Comparison of ENCODE assay signal across 24 cellular contexts in genomic region chr20:24185801-24186200, GRCh38.
"Had no signal": no experiment of that assay in that cellular context is flagged by ENCODE, and none has a peak within 500 bp of the region (broad histone marks: within the 10 kb centered on the region; RNA-seq: fewer than 3 reads in every experiment).

No MANE protein-coding gene starts in this region.

- H3K9me3 ChIP-seq: SJCRH30 had no signal

- H3K4me1 ChIP-seq: SJCRH30 had no signal

- H3K27ac ChIP-seq: brain microvascular endothelial cell, SJCRH30, SK-N-MC, WERI-Rb-1 had no signal

- H3K4me3 ChIP-seq: SJCRH30, SK-N-MC had no signal

- DNase-seq: activated CD4-positive, alpha-beta T cell treated with anti-CD3 and anti-CD28 coated beads, Interleukin-2, amount 50 U/mL, for 4 hours; activated CD8-positive, alpha-beta T cell treated with anti-CD3 and anti-CD28 coated beads for 36 hours; activated effector memory CD4-positive, alpha-beta T cell treated with anti-CD3 and anti-CD28 coated beads, Interleukin-2, amount 50 U/mL, for 16 hours; activated naive CD4-positive, alpha-beta T cell; activated naive CD4-positive, alpha-beta T cell treated with anti-CD3 and anti-CD28 coated beads, Interleukin-2, amount 50 U/mL, for 16 hours; activated naive CD8-positive, alpha-beta T cell treated with anti-CD3 and anti-CD28 coated beads for 36 hours; activated T-cell treated with anti-CD3 and anti-CD28 coated beads, Interleukin-2, amount 50 U/mL, for 1 hour; activated T-cell treated with anti-CD3 and anti-CD28 coated beads, Interleukin-2, amount 50 U/mL, for 72 hours; amniotic stem cell; aorta; brain microvascular endothelial cell; central memory CD4-positive, alpha-beta T cell; NCI-H1092; NCI-H1436 treated with DMSO at 0.1 percent for 48 hours; NCI-H1694 treated with DMSO at 0.1 percent for 48 hours; NCI-H2029; NCI-H345; NCI-H524 treated with DMSO at 0.1 percent for 48 hours; Right ventricle myocardium superior; SJCRH30; T1000; WERI-Rb-1 had no signal

- H3K27me3 ChIP-seq: brain microvascular endothelial cell had no signal

- ATAC-seq: activated CD8-positive, alpha-beta T cell treated with anti-CD3 and anti-CD28 coated beads for 36 hours; activated T-cell treated with anti-CD3 and anti-CD28 coated beads, Interleukin-2, amount 50 U/mL, for 72 hours; activated T-helper 17 cell treated with anti-CD3 and anti-CD28 coated beads, Interleukin-2, amount 50 U/mL, for 72 hours had no signal

- H3K36me3 ChIP-seq: brain microvascular endothelial cell, SJCRH30, WERI-Rb-1 had no signal
